In the genomic region with DNA sequence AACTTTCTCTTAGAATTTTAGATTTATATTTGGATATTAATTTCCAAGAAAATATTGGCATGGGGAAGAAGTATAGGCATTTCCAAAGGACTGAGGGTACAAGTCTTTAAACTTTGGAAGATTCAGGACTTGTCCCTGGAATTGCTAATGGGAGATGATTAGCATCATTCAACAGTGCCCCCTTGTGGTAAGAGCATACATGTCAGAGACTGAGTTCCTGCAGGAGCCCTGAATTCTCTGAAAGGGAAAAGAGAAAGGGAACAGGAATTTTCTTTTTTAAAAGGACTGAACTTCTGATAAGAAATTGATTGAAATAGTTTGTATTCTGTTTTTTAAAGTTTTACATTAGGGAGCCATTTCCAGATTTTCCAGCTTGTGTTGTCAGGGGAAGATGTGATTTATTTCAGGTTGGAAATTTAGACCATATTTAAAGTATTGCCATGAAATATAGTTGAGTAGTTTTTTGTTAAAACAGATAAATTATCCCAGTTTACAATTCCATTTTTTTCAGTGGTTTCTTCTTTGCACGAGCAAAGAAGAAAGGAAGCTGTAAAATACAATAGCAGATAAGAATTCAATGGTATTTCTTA, we compare ENCODE assay signal across 8 cellular contexts. TPM values are rescaled to one million over a fixed set of nuclear protein-coding genes. Genes with fewer than 3 reads are reported as not detected.
DNase-seq lines count a peak whose midpoint lies in the region; ATAC-seq and TF ChIP-seq lines count a peak whose summit lies in the region.

No MANE protein-coding gene starts in this region.

- no peak overlapping the region for H3K4ac ChIP-seq in H9 (ENCODE audit: low read depth, low read length)

- H3K27ac Mint-ChIP-seq in Caco-2 (ENCODE audit: unreplicated experiment): no peak overlapping the region
- no peak overlapping the region for H3K27ac Mint-ChIP-seq in H9
- H3K27ac Mint-ChIP-seq in activated naive CD8-positive, alpha-beta T cell treated with anti-CD3 and anti-CD28 coated beads, Interleukin-2, amount 50 U/mL, for 24 hours: no peak overlapping the region
- no peak overlapping the region for H3K27ac Mint-ChIP-seq in progenitor cell of endocrine pancreas

- no peaks in the 10 kb centered on the region for H3K9me3 ChIP-seq in Caco-2
- H3K9me3 ChIP-seq in H9 (ENCODE audit: control insufficient read depth, low read depth, low read length): no peaks in the 10 kb centered on the region

- H3K9me3 Mint-ChIP-seq in Caco-2 (ENCODE audit: unreplicated experiment) (no peaks in the 10 kb centered on the region), H9 (no peaks in the 10 kb centered on the region), progenitor cell of endocrine pancreas (ENCODE audit: low read depth) (no peaks in the 10 kb centered on the region)
- H3K9me3 Mint-ChIP-seq in activated naive CD8-positive, alpha-beta T cell treated with anti-CD3 and anti-CD28 coated beads, Interleukin-2, amount 50 U/mL, for 24 hours: no peaks in the 10 kb centered on the region

- no peak overlapping the region for H2AK5ac ChIP-seq in H9 (ENCODE audit: insufficient read length, low read length)

- no peaks in the 10 kb centered on the region for H3K23me2 ChIP-seq in H9 (ENCODE audit: insufficient read length, low read depth, low read length, poor library complexity, severe bottlenecking)

- no CpG with 5 or more reads among the region's 1 CpG for WGBS in H9 (ENCODE audit: extremely low coverage, insufficient read length, low lambda C conversion rate)

- H3K36me3 Mint-ChIP-seq in Caco-2 (ENCODE audit: insufficient read depth, unreplicated experiment) (peaks cover 37% of the 10 kb centered on the region), H9 (ENCODE audit: insufficient read depth in 1 of 3, low read depth in 3 of 3) (peaks cover under 1 to 4% (median under 1%) of the 10 kb centered on the region in 3 experiments; a peak in 4 of 7 replicates), progenitor cell of endocrine pancreas (ENCODE audit: insufficient read depth) (peaks cover 14% of the 10 kb centered on the region)
- peaks cover 3% of the 10 kb centered on the region for H3K36me3 Mint-ChIP-seq in activated naive CD8-positive, alpha-beta T cell treated with anti-CD3 and anti-CD28 coated beads, Interleukin-2, amount 50 U/mL, for 24 hours (ENCODE audit: low read depth)

- no peak overlapping the region for H3K23ac ChIP-seq in H9 (ENCODE audit: insufficient read length, low read depth, low read length)

- no peak overlapping the region for H2BK5ac ChIP-seq in H9 (ENCODE audit: insufficient read length, low read length)

- H3K9ac ChIP-seq in H9 (ENCODE audit: extremely low read depth, insufficient read length, low read length): no peak overlapping the region

- H3K18ac ChIP-seq in H9 (ENCODE audit: insufficient read length, low read depth, low read length): no peak overlapping the region

- H3T11ph ChIP-seq in H9 (ENCODE audit: low read length): no peak overlapping the region

- intact Hi-C loops in Caco-2 (cut with micrococcal nuclease; ENCODE audit: unreplicated experiment) (loop anchor here (1.0 to 5.0 kb wide), 4 partner anchors 51 to 228 kb away; partner anchors contain the start of gene PPFIBP1), head of caudate nucleus (cut with DNase I) (no loop called here)

- H3K4me2 ChIP-seq in H9 (ENCODE audit: insufficient read depth, insufficient read length, low read length): no peak overlapping the region

- H3K36me3 ChIP-seq in Caco-2 (ENCODE audit: control insufficient read depth, insufficient read depth, low read length): no peaks in the 10 kb centered on the region; the same call in 1 of the 2 replicates

- POLR2A ChIA-PET in Caco-2 (lab: Charles Lee): no interaction called here

- no peak overlapping the region for H2AFZ ChIP-seq in H9 (ENCODE audit: low read length)

- no peak overlapping the region for H3K27ac ChIP-seq in H9 (ENCODE audit: insufficient read length, low read depth, low read length)

- DNase-seq in Caco-2: peak; percentile 69 to 88
- peak; percentile 58 for DNase-seq in H9
- DNase-seq in NCI-H510A (lab: John Stamatoyannopoulos, UW): peak; percentile 2
- peak; percentile 34 for DNase-seq in activated naive CD8-positive, alpha-beta T cell treated with anti-CD3 and anti-CD28 coated beads, Interleukin-2, amount 50 U/mL, for 24 hours
- DNase-seq in head of caudate nucleus: peak in 34 of 42 donors; percentile 19 to 90 (median 68)
- DNase-seq in progenitor cell of endocrine pancreas (ENCODE audit: low spot score, unreplicated experiment): peak; percentile 60

- no TSS peak for BruUV-seq in Caco-2 (replicated peaks; lab: Mats Ljungman, UMichigan)

- CTCF ChIA-PET in Caco-2 (lab: Charles Lee): no interaction called here

- peak; percentile 91 to 96 for TF ChIP-seq CTCF in Caco-2 (IDR thresholded peaks at IDR 0.05; ENCODE audit: insufficient read depth in 1 of 2, low read depth in 1 of 2, low read length in 1 of 2, severe bottlenecking in 1 of 2, unreplicated experiment in 1 of 2)
- peak; percentile 95 for TF ChIP-seq CTCF in H9 (conservative IDR thresholded peaks at IDR 0.05)
- TF ChIP-seq CTCF in progenitor cell of endocrine pancreas (IDR thresholded peaks at IDR 0.05; ENCODE audit: unreplicated experiment): peak; percentile 100

- H2BK15ac ChIP-seq in H9 (ENCODE audit: low read depth, low read length): no peak overlapping the region

- H3K4me3 Mint-ChIP-seq in Caco-2 (ENCODE audit: unreplicated experiment) (no peak overlapping the region), H9 (no peak overlapping the region), progenitor cell of endocrine pancreas (ENCODE audit: low read depth) (no peak overlapping the region)
- no peak overlapping the region for H3K4me3 Mint-ChIP-seq in activated naive CD8-positive, alpha-beta T cell treated with anti-CD3 and anti-CD28 coated beads, Interleukin-2, amount 50 U/mL, for 24 hours

- H2BK20ac ChIP-seq in H9 (ENCODE audit: low read depth, low read length, poor library complexity, severe bottlenecking): no peak overlapping the region

- no peaks in the 10 kb centered on the region for H3K27me3 Mint-ChIP-seq in Caco-2 (ENCODE audit: insufficient read depth, unreplicated experiment)
- H3K27me3 Mint-ChIP-seq in H9 (ENCODE audit: low read depth): no peaks in the 10 kb centered on the region
- H3K27me3 Mint-ChIP-seq in activated naive CD8-positive, alpha-beta T cell treated with anti-CD3 and anti-CD28 coated beads, Interleukin-2, amount 50 U/mL, for 24 hours: no peaks in the 10 kb centered on the region
- no peaks in the 10 kb centered on the region for H3K27me3 Mint-ChIP-seq in progenitor cell of endocrine pancreas

- no peak overlapping the region for H3K56ac ChIP-seq in H9 (ENCODE audit: insufficient read length, low read depth, low read length)

- H3K4me1 ChIP-seq in Caco-2: no peaks in the 10 kb centered on the region
- H3K4me1 ChIP-seq in H9 (ENCODE audit: insufficient read depth, low read length): no peaks in the 10 kb centered on the region

- peaks cover 12% of the 10 kb centered on the region for H3K4me1 Mint-ChIP-seq in Caco-2 (ENCODE audit: low read depth, unreplicated experiment)
- H3K4me1 Mint-ChIP-seq in H9: no peaks in the 10 kb centered on the region; a peak in 1 of 4 replicates
- H3K4me1 Mint-ChIP-seq in activated naive CD8-positive, alpha-beta T cell treated with anti-CD3 and anti-CD28 coated beads, Interleukin-2, amount 50 U/mL, for 24 hours: no peaks in the 10 kb centered on the region
- H3K4me1 Mint-ChIP-seq in progenitor cell of endocrine pancreas (ENCODE audit: low read depth): no peaks in the 10 kb centered on the region

- no peak overlapping the region for H2BK120ac ChIP-seq in H9 (ENCODE audit: low read depth, low read length, poor library complexity, severe bottlenecking)

- H4K91ac ChIP-seq in H9 (ENCODE audit: insufficient read length, low read depth, low read length): no peak overlapping the region

- H2BK12ac ChIP-seq in H9 (ENCODE audit: insufficient read length, low read depth, low read length): no peak overlapping the region

- H4K8ac ChIP-seq in H9 (replicated peaks; ENCODE audit: insufficient read length, low read depth, low read length): no peak overlapping the region

- H4K5ac ChIP-seq in H9 (ENCODE audit: insufficient read length, low read depth, low read length): no peak overlapping the region

- ATAC-seq in activated naive CD8-positive, alpha-beta T cell treated with anti-CD3 and anti-CD28 coated beads, Interleukin-2, amount 50 U/mL, for 24 hours: no peak
- no peak for ATAC-seq in activated CD4-positive, CD25-positive, alpha-beta regulatory T cell treated with anti-CD3 and anti-CD28 coated beads, Interleukin-2, amount 50 U/mL, for 24 hours
- ATAC-seq in GM18909 (IDR thresholded peaks at IDR 0.05; ENCODE audit: poor library complexity, unreplicated experiment): no peak

- no peaks in the 10 kb centered on the region for H3K79me2 ChIP-seq in H9 (ENCODE audit: insufficient read depth, low read length)

- no peaks in the 10 kb centered on the region for H3K27me3 ChIP-seq in Caco-2 (replicated peaks; ENCODE audit: control insufficient read depth, insufficient read depth, low read length)
- no peaks in the 10 kb centered on the region for H3K27me3 ChIP-seq in H9 (ENCODE audit: insufficient read depth, low read length)

- H3K14ac ChIP-seq in H9 (ENCODE audit: insufficient read depth, low read length): no peak overlapping the region

- H4K20me1 ChIP-seq in H9 (ENCODE audit: control insufficient read depth, insufficient read depth, insufficient read length): no peaks in the 10 kb centered on the region

- H3K79me1 ChIP-seq in H9 (ENCODE audit: insufficient read depth, low read depth, low read length, poor library complexity, severe bottlenecking): no peaks in the 10 kb centered on the region

- H3K4me3 ChIP-seq in Caco-2 (ENCODE audit: low read depth, low read length): no peak overlapping the region

RNA-seq across cellular contexts. Expression of gene REP15, which starts 44.0 kb away (rescaled TPM):
- total RNA-seq in Caco-2 (2022) (1.8 and 2.3 TPM in 2 replicates), H9 (2021) (0.20 and 1.3 TPM in 2 replicates), progenitor cell of endocrine pancreas (2.8 and 3.0 TPM in 2 replicates)

RNA-seq across cellular contexts. Expression of gene MRPS35, which starts 58.4 kb away (rescaled TPM):
- total RNA-seq in Caco-2 (2022) (135 TPM in 2 replicates), H9 (2021) (43.6 and 45.4 TPM in 2 replicates), progenitor cell of endocrine pancreas (63.1 and 63.3 TPM in 2 replicates)

Comparison
In these comparisons a context has a peak if more than half of its experiments do, and no peak if none do; other contexts are left out.
1. DNase-seq: peak in every context shown above with its lines; median percentile 78 in Caco-2; 68 in head of caudate nucleus; 60 in progenitor cell of endocrine pancreas; 58 in H9; 34 in activated naive CD8-positive, alpha-beta T cell treated with anti-CD3 and anti-CD28 coated beads, Interleukin-2, amount 50 U/mL, for 24 hours; 2 in NCI-H510A.